In the genomic region with DNA sequence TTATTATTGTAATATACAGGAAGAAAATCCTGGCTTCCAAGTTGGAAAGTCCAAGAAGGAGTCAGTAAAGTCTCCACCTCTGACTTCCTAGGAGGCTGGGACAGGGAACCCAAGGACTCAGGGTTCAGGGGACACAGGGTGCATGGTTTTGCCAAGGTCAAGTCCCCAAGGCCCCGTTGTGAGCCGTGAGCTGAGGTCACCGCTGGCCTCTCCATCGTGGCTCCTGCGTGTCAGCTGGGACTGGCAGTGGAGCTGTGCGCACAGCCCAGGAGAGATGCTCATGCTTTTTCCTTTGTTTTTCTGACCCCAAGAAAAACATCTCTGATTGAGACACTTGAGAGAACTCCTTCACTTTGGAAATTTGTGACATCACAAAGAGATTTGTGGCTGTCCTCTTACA, we compare ENCODE assay signal across 34 cellular contexts.
"Had no signal": no experiment of that assay in that cellular context is flagged by ENCODE, and none has a peak within 500 bp of the region (broad histone marks: within the 10 kb centered on the region; RNA-seq: fewer than 3 reads in every experiment).

No MANE protein-coding gene starts in this region.

- H3K27ac ChIP-seq: brain microvascular endothelial cell, esophagus squamous epithelium, gastroesophageal sphincter, WERI-Rb-1 had no signal

- DNase-seq: activated B cell treated with CpG ODN at 0.5 μM for 24 hours; activated CD4-positive, alpha-beta T cell treated with anti-CD3 and anti-CD28 coated beads for 48 hours; activated CD4-positive, alpha-beta T cell treated with anti-CD3 and anti-CD28 coated beads, Interleukin-2, amount 50 U/mL, for 1 hour; activated CD4-positive, alpha-beta T cell treated with anti-CD3 and anti-CD28 coated beads, Interleukin-2, amount 50 U/mL, for 48 hours; activated CD8-positive, alpha-beta memory T cell treated with anti-CD3 and anti-CD28 coated beads for 24 hours; activated CD8-positive, alpha-beta T cell treated with anti-CD3 and anti-CD28 coated beads for 36 hours; activated effector memory CD4-positive, alpha-beta T cell treated with Interleukin-2 at 50 U/mL for 16 hours; activated gamma-delta T cell treated with Interleukin-2 at 50 U/mL for 16 hours; activated naive CD4-positive, alpha-beta T cell treated with anti-CD3 and anti-CD28 coated beads, Interleukin-2, amount 50 U/mL, for 16 hours; activated naive CD4-positive, alpha-beta T cell treated with Interleukin-2 at 50 U/mL for 16 hours; activated T-cell treated with anti-CD3 and anti-CD28 coated beads, Interleukin-2, amount 50 U/mL, for 4 hours; amniotic stem cell; anterior cingulate cortex; brain microvascular endothelial cell; caudate nucleus; cortex of kidney; dermis blood vessel endothelial cell; effector CD4-positive, alpha-beta T cell; effector memory CD8-positive, alpha-beta T cell; erythroblast; esophagus squamous epithelium; foreskin melanocyte; SW 1271; T-cell; T1000; WERI-Rb-1 had no signal

- H3K4me3 Mint-ChIP-seq: activated B cell treated with CpG ODN at 0.5 μM for 24 hours; activated CD8-positive, alpha-beta T cell treated with anti-CD3 and anti-CD28 coated beads for 36 hours; activated naive CD8-positive, alpha-beta T cell; activated T-cell treated with anti-CD3 and anti-CD28 coated beads, Interleukin-2, amount 50 U/mL, for 4 hours; activated T-helper 17 cell treated with anti-CD3 and anti-CD28 coated beads, Interleukin-2, amount 50 U/mL, for 72 hours; effector memory CD8-positive, alpha-beta T cell; T-cell; T-helper 1 cell treated with Interleukin-12 subunit alpha and Interleukin-12 subunit beta and Interleukin-4 antibody, amounts not matched to agents 30 μg/mL and 1 μg/mL, for 36 hours had no signal

- H3K27me3 ChIP-seq: brain microvascular endothelial cell, gastroesophageal sphincter had no signal

- H3K4me3 ChIP-seq: esophagus squamous epithelium, gastroesophageal sphincter had no signal

- H3K9me3 ChIP-seq: esophagus squamous epithelium, gastroesophageal sphincter had no signal

- H3K9me3 Mint-ChIP-seq: activated B cell treated with CpG ODN at 0.5 μM for 24 hours; activated CD8-positive, alpha-beta T cell treated with anti-CD3 and anti-CD28 coated beads for 36 hours; activated T-cell treated with anti-CD3 and anti-CD28 coated beads, Interleukin-2, amount 50 U/mL, for 4 hours; activated T-helper 17 cell treated with anti-CD3 and anti-CD28 coated beads, Interleukin-2, amount 50 U/mL, for 72 hours; effector memory CD8-positive, alpha-beta T cell; T-cell; T-helper 1 cell treated with Interleukin-12 subunit alpha and Interleukin-12 subunit beta and Interleukin-4 antibody, amounts not matched to agents 30 μg/mL and 1 μg/mL, for 36 hours had no signal

- H3K4me1 Mint-ChIP-seq: activated B cell treated with CpG ODN at 0.5 μM for 24 hours, T-cell had no signal

- ATAC-seq: activated CD4-positive, CD25-positive, alpha-beta regulatory T cell treated with anti-CD3 and anti-CD28 coated beads, Interleukin-2, amount 50 U/mL, for 24 hours; activated CD8-positive, alpha-beta T cell treated with anti-CD3 and anti-CD28 coated beads for 36 hours; activated T-cell treated with anti-CD3 and anti-CD28 coated beads, Interleukin-2, amount 50 U/mL, for 4 hours; activated T-helper 17 cell treated with anti-CD3 and anti-CD28 coated beads, Interleukin-2, amount 50 U/mL, for 72 hours; effector memory CD8-positive, alpha-beta T cell; gastroesophageal sphincter; T-cell had no signal

- FAIRE-seq: astrocyte, bronchial epithelial cell, colon had no signal

- H3K36me3 ChIP-seq: brain microvascular endothelial cell, esophagus squamous epithelium, gastroesophageal sphincter, WERI-Rb-1 had no signal

- H3K4me1 ChIP-seq: esophagus squamous epithelium, gastroesophageal sphincter had no signal

- H3K27ac Mint-ChIP-seq: activated B cell treated with CpG ODN at 0.5 μM for 24 hours; activated CD8-positive, alpha-beta T cell treated with anti-CD3 and anti-CD28 coated beads for 36 hours; activated naive CD8-positive, alpha-beta T cell; activated T-helper 17 cell treated with anti-CD3 and anti-CD28 coated beads, Interleukin-2, amount 50 U/mL, for 72 hours; effector memory CD8-positive, alpha-beta T cell; T-cell; T-helper 1 cell treated with Interleukin-12 subunit alpha and Interleukin-12 subunit beta and Interleukin-4 antibody, amounts not matched to agents 30 μg/mL and 1 μg/mL, for 36 hours had no signal

- H3K36me3 Mint-ChIP-seq: activated naive CD8-positive, alpha-beta T cell; T-cell had no signal
